In genomic region chr7:155685070-155685790, GRCh38 we compare ENCODE assay signal across 11 cellular contexts. TPM values are rescaled to one million over a fixed set of nuclear protein-coding genes. Genes with fewer than 3 reads are reported as not detected.
DNase-seq lines count a peak whose midpoint lies in the region; ATAC-seq, FAIRE-seq and TF ChIP-seq lines count a peak whose summit lies in the region.
"Had no signal": no experiment of that assay in that cellular context is flagged by ENCODE, and none has a peak within 500 bp of the region (broad histone marks: within the 10 kb centered on the region; RNA-seq: fewer than 3 reads in every experiment).

No MANE protein-coding gene starts in this region.

- H3K79me2 ChIP-seq in astrocyte (ENCODE audit: insufficient read depth, low read length): peaks cover 59% of the 10 kb centered on the region

- peaks cover 7% of the 10 kb centered on the region for H3K4me1 ChIP-seq in CD4-positive, CD25-positive, alpha-beta regulatory T cell (ENCODE audit: control insufficient read depth, insufficient read depth, low read length, poor library complexity, severe bottlenecking)
- H3K4me1 ChIP-seq in astrocyte (ENCODE audit: insufficient read depth, low read length) (peaks cover 3% of the 10 kb centered on the region), ascending aorta (no peaks in the 10 kb centered on the region), upper lobe of right lung (no peaks in the 10 kb centered on the region)

- peaks cover 53% of the 10 kb centered on the region for H4K20me1 ChIP-seq in astrocyte (ENCODE audit: insufficient read depth, low read length)

- H3K27ac ChIP-seq in CD4-positive, CD25-positive, alpha-beta regulatory T cell (ENCODE audit: insufficient read depth, low read length, poor library complexity, severe bottlenecking): peak overlapping the region; percentile 34
- no peak overlapping the region for H3K27ac ChIP-seq in astrocyte (ENCODE audit: low read depth, low read length)
- H3K27ac ChIP-seq in ascending aorta: no peak overlapping the region
- no peak overlapping the region for H3K27ac ChIP-seq in upper lobe of right lung

- no peak for FAIRE-seq in astrocyte (lab: Jason Lieb, UNC)

- H3K4me3 ChIP-seq in CD4-positive, CD25-positive, alpha-beta regulatory T cell (ENCODE audit: low read depth, low read length): peak overlapping the region; percentile 53
- H3K4me3 ChIP-seq in astrocyte (ENCODE audit: insufficient read depth, low read depth, low read length): no peak overlapping the region
- H3K4me3 ChIP-seq in ascending aorta: no peak overlapping the region
- no peak overlapping the region for H3K4me3 ChIP-seq in upper lobe of right lung

- H3K4me3 Mint-ChIP-seq in CD4-positive, CD25-positive, alpha-beta regulatory T cell: peak overlapping the region; percentile 12 to 62 (median 57)
- no peak overlapping the region for H3K4me3 Mint-ChIP-seq in astrocyte (ENCODE audit: unreplicated experiment)

- TF ChIP-seq CTCF in astrocyte (IDR thresholded peaks at IDR 0.05; ENCODE audit: insufficient read depth, low read depth, low read length) (no peak), ascending aorta (IDR thresholded peaks at IDR 0.05) (no peak), upper lobe of right lung (IDR thresholded peaks at IDR 0.05) (no peak)

- peaks cover 44 to 81% (median 67%) of the 10 kb centered on the region in 4 donors for H3K4me1 Mint-ChIP-seq in CD4-positive, CD25-positive, alpha-beta regulatory T cell
- peaks cover 19% of the 10 kb centered on the region for H3K4me1 Mint-ChIP-seq in astrocyte (ENCODE audit: low read depth, unreplicated experiment)

- DNase-seq in CD4-positive, CD25-positive, alpha-beta regulatory T cell: peak in 2 of 3 donors; percentile 18 to 60
- DNase-seq in astrocyte (ENCODE audit: low read depth) (peak; percentile 39), ascending aorta (ENCODE audit: low spot score in 2 of 2) (no peak), upper lobe of right lung (no peak), dedifferentiated amniotic fluid mesenchymal stem cell (ENCODE audit: extremely low spot score) (no peak)
- DNase-seq: effector CD4-positive, alpha-beta T cell; NCI-H510A; substantia nigra had no signal

- H3K4me2 ChIP-seq in astrocyte (ENCODE audit: low read length): no peak overlapping the region

- H3K36me3 ChIP-seq in CD4-positive, CD25-positive, alpha-beta regulatory T cell (ENCODE audit: control insufficient read depth, insufficient read depth, low read length): peaks cover 48% of the 10 kb centered on the region
- H3K36me3 ChIP-seq in astrocyte (ENCODE audit: insufficient read depth, low read length): peaks cover 10% of the 10 kb centered on the region
- H3K36me3 ChIP-seq in ascending aorta: peaks cover 12 to 20% of the 10 kb centered on the region in 2 donors
- H3K36me3 ChIP-seq in upper lobe of right lung: peaks cover 29% of the 10 kb centered on the region

- H3K36me3 Mint-ChIP-seq in CD4-positive, CD25-positive, alpha-beta regulatory T cell: peaks cover 68% of the 10 kb centered on the region
- H3K36me3 Mint-ChIP-seq in astrocyte (ENCODE audit: low read depth, unreplicated experiment): peaks cover 20% of the 10 kb centered on the region

- peak overlapping the region; percentile 36 to 85 (median 75) for H3K27ac Mint-ChIP-seq in CD4-positive, CD25-positive, alpha-beta regulatory T cell
- H3K27ac Mint-ChIP-seq in astrocyte (ENCODE audit: unreplicated experiment): no peak overlapping the region

- H2AFZ ChIP-seq in astrocyte (ENCODE audit: low read depth, low read length): no peak overlapping the region

- ATAC-seq in CD4-positive, CD25-positive, alpha-beta regulatory T cell (ENCODE audit: low read depth in 2 of 2): peak; percentile 55 to 65
- ATAC-seq in GM19397 (IDR thresholded peaks at IDR 0.05; ENCODE audit: unreplicated experiment) (peak; percentile 80), HG03196 (IDR thresholded peaks at IDR 0.05; ENCODE audit: unreplicated experiment) (peak; percentile 84), HG03520 (IDR thresholded peaks at IDR 0.05; ENCODE audit: unreplicated experiment) (no peak), upper lobe of right lung (no peak)

- no peaks in the 10 kb centered on the region for H3K9me3 ChIP-seq in CD4-positive, CD25-positive, alpha-beta regulatory T cell (ENCODE audit: control insufficient read depth in 2 of 2, low read length in 2 of 2)
- H3K9me3 ChIP-seq in astrocyte (ENCODE audit: insufficient read depth, low read depth, low read length) (no peaks in the 10 kb centered on the region), ascending aorta (no peaks in the 10 kb centered on the region), upper lobe of right lung (no peaks in the 10 kb centered on the region)

- peaks cover 0 to 4% (median 2%) of the 10 kb centered on the region in 7 donors for H3K9me3 Mint-ChIP-seq in CD4-positive, CD25-positive, alpha-beta regulatory T cell
- H3K9me3 Mint-ChIP-seq in astrocyte (ENCODE audit: unreplicated experiment): no peaks in the 10 kb centered on the region

- no peak overlapping the region for H3K9ac ChIP-seq in astrocyte (ENCODE audit: low read length)

- H3K27me3 ChIP-seq in CD4-positive, CD25-positive, alpha-beta regulatory T cell (ENCODE audit: control insufficient read depth, insufficient read depth, low read length): no peaks in the 10 kb centered on the region
- H3K27me3 ChIP-seq in astrocyte (ENCODE audit: insufficient read depth, low read length) (no peaks in the 10 kb centered on the region), ascending aorta (no peaks in the 10 kb centered on the region), upper lobe of right lung (no peaks in the 10 kb centered on the region)

- H3K27me3 Mint-ChIP-seq in CD4-positive, CD25-positive, alpha-beta regulatory T cell: peaks cover 4% of the 10 kb centered on the region
- no peaks in the 10 kb centered on the region for H3K27me3 Mint-ChIP-seq in astrocyte (ENCODE audit: low read depth, unreplicated experiment)

- intact Hi-C loops in ascending aorta (cut with DNase I) (no loop called here), upper lobe of right lung (cut with DNase I) (no loop called here)

RNA-seq across cellular contexts. Expression of gene RBM33, which starts 40.8 kb away (rescaled TPM):
- total RNA-seq in CD4-positive, CD25-positive, alpha-beta regulatory T cell: 196 TPM
- polyA plus RNA-seq in CD4-positive, CD25-positive, alpha-beta regulatory T cell: 10 to 100 TPM; 33.5 to 44.1 (median 35.5) TPM
- total RNA-seq in astrocyte (50.5 and 53.3 TPM in 2 replicates), ascending aorta (44.2 TPM), upper lobe of right lung (62.8 TPM)

Comparison
In these comparisons a context has a peak if more than half of its experiments do, and no peak if none do; other contexts are left out.
1. ATAC-seq: peak in CD4-positive, CD25-positive, alpha-beta regulatory T cell (2 of 2), GM19397 (single experiment) and HG03196 (single experiment); none in HG03520 (single experiment) and upper lobe of right lung (single experiment).
2. DNase-seq: peak in CD4-positive, CD25-positive, alpha-beta regulatory T cell (2 of 3) and astrocyte (single experiment); none in ascending aorta (0 of 2), upper lobe of right lung (single experiment) and dedifferentiated amniotic fluid mesenchymal stem cell (single experiment).